1 cellular context compared by ENCODE assay signal in the genomic region with DNA sequence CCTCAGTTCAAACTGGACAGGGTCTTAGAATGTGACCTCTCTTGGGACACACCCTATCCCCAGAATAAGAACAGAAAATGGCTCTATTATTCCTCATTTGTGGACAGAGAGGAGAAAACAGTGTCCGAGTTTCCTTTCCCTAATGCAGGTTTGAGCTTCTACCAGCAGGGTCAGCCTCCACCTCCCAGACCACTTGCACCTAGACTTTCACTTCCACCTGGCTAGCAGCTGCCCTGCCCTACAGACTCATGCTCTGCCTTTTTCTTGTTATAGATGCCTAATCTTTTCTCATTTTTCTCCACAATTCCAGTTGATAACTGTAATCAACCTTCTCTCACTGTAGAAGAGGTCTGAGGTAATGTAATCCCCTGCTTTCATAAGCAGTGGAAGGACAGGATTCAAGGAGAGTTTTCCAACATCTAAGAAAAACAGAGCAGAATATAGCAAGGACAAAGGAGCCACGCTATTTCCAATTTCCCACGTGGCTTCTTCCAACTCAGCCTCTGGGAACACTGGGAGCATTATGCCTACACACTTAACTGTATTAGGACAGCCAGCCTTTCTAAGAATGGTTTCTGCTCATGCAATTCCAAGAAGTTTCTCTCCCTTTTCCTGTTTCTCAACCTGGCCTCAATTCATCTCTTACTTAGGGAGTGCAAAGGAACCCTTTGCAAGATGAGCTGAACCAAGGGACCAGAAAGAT.
TF ChIP-seq lines count a peak whose summit lies in the region.

No MANE protein-coding gene starts in this region.

TF ChIP-seq in WTC11, 78 proteins besides CTCF, POLR2A, EP300 and RAD21 (continued from another document):
- TF ChIP-seq ZBTB43 (CRISPR knock-in tag; IDR thresholded peaks at IDR 0.05) = no peak
- no peak for TF ChIP-seq ETV6 (CRISPR knock-in tag; IDR thresholded peaks at IDR 0.05)
- no peak for TF ChIP-seq ZNF281 (CRISPR knock-in tag; IDR thresholded peaks at IDR 0.05)
- TF ChIP-seq, protein P1, sequence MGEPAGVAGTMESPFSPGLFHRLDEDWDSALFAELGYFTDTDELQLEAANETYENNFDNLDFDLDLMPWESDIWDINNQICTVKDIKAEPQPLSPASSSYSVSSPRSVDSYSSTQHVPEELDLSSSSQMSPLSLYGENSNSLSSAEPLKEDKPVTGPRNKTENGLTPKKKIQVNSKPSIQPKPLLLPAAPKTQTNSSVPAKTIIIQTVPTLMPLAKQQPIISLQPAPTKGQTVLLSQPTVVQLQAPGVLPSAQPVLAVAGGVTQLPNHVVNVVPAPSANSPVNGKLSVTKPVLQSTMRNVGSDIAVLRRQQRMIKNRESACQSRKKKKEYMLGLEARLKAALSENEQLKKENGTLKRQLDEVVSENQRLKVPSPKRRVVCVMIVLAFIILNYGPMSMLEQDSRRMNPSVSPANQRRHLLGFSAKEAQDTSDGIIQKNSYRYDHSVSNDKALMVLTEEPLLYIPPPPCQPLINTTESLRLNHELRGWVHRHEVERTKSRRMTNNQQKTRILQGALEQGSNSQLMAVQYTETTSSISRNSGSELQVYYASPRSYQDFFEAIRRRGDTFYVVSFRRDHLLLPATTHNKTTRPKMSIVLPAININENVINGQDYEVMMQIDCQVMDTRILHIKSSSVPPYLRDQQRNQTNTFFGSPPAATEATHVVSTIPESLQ (CRISPR knock-in tag; IDR thresholded peaks at IDR 0.05) = no peak
- no peak for TF ChIP-seq OVOL2 (CRISPR knock-in tag; IDR thresholded peaks at IDR 0.05; ENCODE audit: borderline replicate concordance)
- no peak for TF ChIP-seq ATF1 (CRISPR knock-in tag; IDR thresholded peaks at IDR 0.05)
- no peak for TF ChIP-seq ZNF671 (CRISPR knock-in tag; IDR thresholded peaks at IDR 0.05)
- no peak for TF ChIP-seq ZNF423 (CRISPR knock-in tag; IDR thresholded peaks at IDR 0.05)
TF ChIP-seq in WTC11: peak in this region for 0.
